ENCODE assay signal across 26 cellular contexts in the genomic region with DNA sequence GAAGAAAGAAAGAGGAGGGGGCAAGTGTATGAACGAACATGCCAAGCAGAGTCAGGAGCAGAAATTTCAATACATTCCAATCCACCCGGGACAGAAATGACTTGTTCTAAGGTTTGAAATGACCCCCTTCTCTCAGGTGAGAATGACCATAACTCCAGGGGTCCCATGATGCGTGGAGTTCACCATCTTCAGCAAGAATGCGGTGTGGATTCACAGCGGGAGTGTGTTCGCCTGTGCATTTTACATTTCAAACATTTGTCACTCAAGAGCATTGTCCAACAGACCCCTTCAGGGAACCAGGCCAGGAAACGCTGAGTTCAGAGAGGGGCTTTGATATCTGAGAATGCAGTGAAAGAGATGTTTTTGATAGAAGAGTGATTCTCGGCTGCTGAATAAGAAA.
"Had no signal": no experiment of that assay in that cellular context is flagged by ENCODE, and none has a peak within 500 bp of the region (broad histone marks: within the 10 kb centered on the region; RNA-seq: fewer than 3 reads in every experiment).

No MANE protein-coding gene starts in this region.

- H3K36me3 ChIP-seq: ascending aorta, brain microvascular endothelial cell, esophagus squamous epithelium, gastroesophageal sphincter had no signal

- H3K27ac Mint-ChIP-seq: activated CD4-positive, alpha-beta memory T cell treated with anti-CD3 and anti-CD28 coated beads for 36 hours; activated CD4-positive, alpha-beta T cell treated with anti-CD3 and anti-CD28 coated beads for 36 hours; activated CD4-positive, alpha-beta T cell treated with anti-CD3 and anti-CD28 coated beads, Interleukin-2, amount 10 ng/mL, durations not matched to agents 24 days and 14 days; activated CD8-positive, alpha-beta memory T cell treated with anti-CD3 and anti-CD28 coated beads, Interleukin-2, amount 10 ng/mL, durations not matched to agents 7 days and 5 days; activated CD8-positive, alpha-beta T cell treated with anti-CD3 and anti-CD28 coated beads, Interleukin-2, amount 10 ng/mL, durations not matched to agents 7 days and 5 days; activated naive CD8-positive, alpha-beta T cell; activated T-helper 1 cell treated with anti-CD3 and anti-CD28 coated beads, Interleukin-12 subunit alpha, Interleukin-12 subunit beta, Interleukin-2, Interleukin-4 antibody, amounts not matched to agents 30 ng/mL and 10 ng/mL and 1 ng/mL, durations not matched to agents 14 hours and 24 hours and 36 hours; dendritic cell treated with granulocyte-macrophage colony-stimulating factor and Interleukin-4, amounts not matched to agents 40 ng/mL and 50 ng/mL, for 4 days had no signal

- ATAC-seq: activated CD4-positive, alpha-beta T cell treated with anti-CD3 and anti-CD28 coated beads for 36 hours; activated CD8-positive, alpha-beta memory T cell treated with anti-CD3 and anti-CD28 coated beads, Interleukin-2, amount 10 ng/mL, durations not matched to agents 7 days and 5 days; activated CD8-positive, alpha-beta T cell treated with anti-CD3 and anti-CD28 coated beads, Interleukin-2, amount 10 ng/mL, durations not matched to agents 7 days and 5 days; gastroesophageal sphincter had no signal

- H3K9me3 ChIP-seq: ascending aorta, esophagus squamous epithelium had no signal

- H3K4me1 ChIP-seq: ascending aorta, gastroesophageal sphincter had no signal

- DNase-seq: activated CD4-positive, alpha-beta memory T cell treated with anti-CD3 and anti-CD28 coated beads for 36 hours; activated CD4-positive, alpha-beta T cell treated with anti-CD3 and anti-CD28 coated beads for 36 hours; activated CD4-positive, alpha-beta T cell treated with anti-CD3 and anti-CD28 coated beads, Interleukin-2, amount 10 ng/mL, durations not matched to agents 24 days and 14 days; activated CD4-positive, CD25-positive, alpha-beta regulatory T cell; activated CD4-positive, CD25-positive, alpha-beta regulatory T cell treated with anti-CD3 and anti-CD28 coated beads, Interleukin-2, amount 50 U/mL, for 72 hours; activated CD8-positive, alpha-beta memory T cell treated with anti-CD3 and anti-CD28 coated beads, Interleukin-2, amount 10 ng/mL, durations not matched to agents 7 days and 5 days; activated CD8-positive, alpha-beta memory T cell treated with anti-CD3 and anti-CD28 coated beads, Interleukin-2, amount 50 U/mL, for 4 hours; activated CD8-positive, alpha-beta T cell treated with anti-CD3 and anti-CD28 coated beads, Interleukin-2, amount 10 ng/mL, durations not matched to agents 7 days and 5 days; activated gamma-delta T cell treated with Interleukin-2 at 50 U/mL for 16 hours; activated naive CD4-positive, alpha-beta T cell treated with anti-CD3 and anti-CD28 coated beads, Interleukin-2, amount 50 U/mL, for 16 hours; activated naive CD4-positive, alpha-beta T cell treated with Interleukin-2 at 50 U/mL for 16 hours; activated T-cell treated with anti-CD3 and anti-CD28 coated beads, Interleukin-2, amount 50 U/mL, for 1 hour; activated T-cell treated with anti-CD3 and anti-CD28 coated beads, Interleukin-2, amount 50 U/mL, for 48 hours; brain microvascular endothelial cell; dorsolateral prefrontal cortex; effector memory CD4-positive, alpha-beta T cell; esophagus squamous epithelium; foreskin melanocyte; T-helper 2 cell had no signal

- H3K9me3 Mint-ChIP-seq: activated CD4-positive, alpha-beta T cell treated with anti-CD3 and anti-CD28 coated beads, Interleukin-2, amount 10 ng/mL, durations not matched to agents 24 days and 14 days; activated T-helper 1 cell treated with anti-CD3 and anti-CD28 coated beads, Interleukin-12 subunit alpha, Interleukin-12 subunit beta, Interleukin-2, Interleukin-4 antibody, amounts not matched to agents 30 ng/mL and 10 ng/mL and 1 ng/mL, durations not matched to agents 14 hours and 24 hours and 36 hours; central memory CD8-positive, alpha-beta T cell; dendritic cell treated with granulocyte-macrophage colony-stimulating factor and Interleukin-4, amounts not matched to agents 40 ng/mL and 50 ng/mL, for 4 days had no signal

- H3K27ac ChIP-seq: ascending aorta, brain microvascular endothelial cell, coronary artery, dorsolateral prefrontal cortex, esophagus squamous epithelium, gastroesophageal sphincter had no signal

- H3K4me3 ChIP-seq: ascending aorta, coronary artery, dorsolateral prefrontal cortex, esophagus squamous epithelium, gastroesophageal sphincter had no signal

- H3K36me3 Mint-ChIP-seq: activated CD4-positive, alpha-beta memory T cell treated with anti-CD3 and anti-CD28 coated beads for 36 hours; activated CD8-positive, alpha-beta memory T cell treated with anti-CD3 and anti-CD28 coated beads, Interleukin-2, amount 10 ng/mL, durations not matched to agents 7 days and 5 days; activated naive CD8-positive, alpha-beta T cell had no signal

- H3K4me3 Mint-ChIP-seq: activated CD4-positive, alpha-beta memory T cell treated with anti-CD3 and anti-CD28 coated beads for 36 hours; activated CD4-positive, alpha-beta T cell treated with anti-CD3 and anti-CD28 coated beads for 36 hours; activated CD4-positive, alpha-beta T cell treated with anti-CD3 and anti-CD28 coated beads, Interleukin-2, amount 10 ng/mL, durations not matched to agents 24 days and 14 days; activated CD8-positive, alpha-beta memory T cell treated with anti-CD3 and anti-CD28 coated beads, Interleukin-2, amount 10 ng/mL, durations not matched to agents 7 days and 5 days; activated CD8-positive, alpha-beta T cell treated with anti-CD3 and anti-CD28 coated beads, Interleukin-2, amount 10 ng/mL, durations not matched to agents 7 days and 5 days; activated naive CD8-positive, alpha-beta T cell; activated T-helper 1 cell treated with anti-CD3 and anti-CD28 coated beads, Interleukin-12 subunit alpha, Interleukin-12 subunit beta, Interleukin-2, Interleukin-4 antibody, amounts not matched to agents 30 ng/mL and 10 ng/mL and 1 ng/mL, durations not matched to agents 14 hours and 24 hours and 36 hours; central memory CD8-positive, alpha-beta T cell; dendritic cell treated with granulocyte-macrophage colony-stimulating factor and Interleukin-4, amounts not matched to agents 40 ng/mL and 50 ng/mL, for 4 days had no signal

- H3K27me3 ChIP-seq: ascending aorta, brain microvascular endothelial cell had no signal
